Comparison of ENCODE assay signal across 33 cellular contexts in the genomic region with DNA sequence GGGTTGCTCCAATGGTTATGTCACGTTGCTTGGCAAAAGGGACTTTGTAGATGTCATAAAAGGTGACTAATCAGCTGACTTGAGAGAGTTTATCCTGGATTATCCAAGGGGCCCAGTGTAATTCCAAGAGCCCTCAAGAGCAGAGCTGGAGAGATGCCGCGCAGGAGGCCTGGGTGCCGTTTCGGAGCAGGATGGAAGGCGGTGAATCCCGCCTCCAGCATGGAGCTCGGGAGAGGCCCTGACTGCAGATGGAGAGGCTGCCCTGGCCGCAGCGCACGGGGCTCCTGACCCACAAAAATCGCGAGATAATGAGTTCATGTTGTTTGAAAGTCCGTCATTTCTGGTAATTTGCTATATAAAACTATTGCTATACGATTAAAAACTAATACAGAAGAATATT.
"Had no signal": no experiment of that assay in that cellular context is flagged by ENCODE, and none has a peak within 500 bp of the region (broad histone marks: within the 10 kb centered on the region; RNA-seq: fewer than 3 reads in every experiment).

No MANE protein-coding gene starts in this region.

- H3K27ac ChIP-seq: ascending aorta, breast epithelium, cardiac muscle cell, colonic mucosa, epithelial cell of prostate, esophagus squamous epithelium, gastroesophageal sphincter, VCaP had no signal

- H3K27ac Mint-ChIP-seq: activated B cell treated with CpG ODN at 0.5 μM for 24 hours; activated CD8-positive, alpha-beta T cell treated with anti-CD3 and anti-CD28 coated beads for 36 hours; activated naive CD4-positive, alpha-beta T cell treated with anti-CD3 and anti-CD28 coated beads, Interleukin-2, amount 10 ng/mL, durations not matched to agents 7 days and 5 days; activated naive CD4-positive, alpha-beta T cell treated with anti-CD3 and anti-CD28 coated beads, Interleukin-2, amount 50 U/mL, for 72 hours; activated naive CD8-positive, alpha-beta T cell treated with anti-CD3 and anti-CD28 coated beads, Interleukin-2, amount 10 ng/mL, durations not matched to agents 7 days and 5 days; activated T-cell treated with anti-CD3 and anti-CD28 coated beads, Interleukin-2, amount 50 U/mL, for 24 hours; activated T-cell treated with anti-CD3 and anti-CD28 coated beads, Interleukin-2, amount 50 U/mL, for 72 hours; brain had no signal

- H3K27me3 ChIP-seq: ascending aorta, breast epithelium, cardiac muscle cell, colonic mucosa, esophagus squamous epithelium, gastroesophageal sphincter had no signal

- H3K4me1 ChIP-seq: ascending aorta, colonic mucosa had no signal

- ATAC-seq: activated CD4-positive, CD25-positive, alpha-beta regulatory T cell treated with anti-CD3 and anti-CD28 coated beads, Interleukin-2, amount 50 U/mL, for 24 hours; activated CD8-positive, alpha-beta T cell treated with anti-CD3 and anti-CD28 coated beads for 36 hours; activated naive CD4-positive, alpha-beta T cell treated with anti-CD3 and anti-CD28 coated beads, Interleukin-2, amount 50 U/mL, for 72 hours; activated T-cell treated with anti-CD3 and anti-CD28 coated beads, Interleukin-2, amount 50 U/mL, for 72 hours; gastroesophageal sphincter had no signal

- H3K4me3 ChIP-seq: ascending aorta, breast epithelium, cardiac muscle cell, colonic mucosa, esophagus squamous epithelium, gastroesophageal sphincter had no signal

- H3K36me3 Mint-ChIP-seq: activated naive CD4-positive, alpha-beta T cell treated with anti-CD3 and anti-CD28 coated beads, Interleukin-2, amount 10 ng/mL, durations not matched to agents 7 days and 5 days; activated naive CD4-positive, alpha-beta T cell treated with anti-CD3 and anti-CD28 coated beads, Interleukin-2, amount 50 U/mL, for 72 hours; activated naive CD8-positive, alpha-beta T cell treated with anti-CD3 and anti-CD28 coated beads, Interleukin-2, amount 10 ng/mL, durations not matched to agents 7 days and 5 days; brain had no signal

- DNase-seq: activated B cell treated with CpG ODN at 0.5 μM for 24 hours; activated CD4-positive, alpha-beta T cell treated with anti-CD3 and anti-CD28 coated beads for 48 hours; activated CD4-positive, alpha-beta T cell treated with anti-CD3 and anti-CD28 coated beads, Interleukin-2, amount 50 U/mL, for 1 hour; activated CD4-positive, alpha-beta T cell treated with anti-CD3 and anti-CD28 coated beads, Interleukin-2, amount 50 U/mL, for 48 hours; activated CD8-positive, alpha-beta memory T cell treated with anti-CD3 and anti-CD28 coated beads for 24 hours; activated CD8-positive, alpha-beta memory T cell treated with anti-CD3 and anti-CD28 coated beads, Interleukin-2, amount 50 U/mL, for 4 hours; activated CD8-positive, alpha-beta T cell treated with anti-CD3 and anti-CD28 coated beads for 36 hours; activated gamma-delta T cell; activated naive CD4-positive, alpha-beta T cell; activated naive CD4-positive, alpha-beta T cell treated with anti-CD3 and anti-CD28 coated beads, Interleukin-2, amount 10 ng/mL, durations not matched to agents 7 days and 5 days; activated naive CD8-positive, alpha-beta T cell treated with anti-CD3 and anti-CD28 coated beads, Interleukin-2, amount 10 ng/mL, durations not matched to agents 7 days and 5 days; activated T-cell treated with anti-CD3 and anti-CD28 coated beads for 4 hours; activated T-cell treated with anti-CD3 and anti-CD28 coated beads, Interleukin-2, amount 50 U/mL, for 24 hours; activated T-cell treated with anti-CD3 and anti-CD28 coated beads, Interleukin-2, amount 50 U/mL, for 72 hours; central memory CD4-positive, alpha-beta T cell; cerebellar nuclear complex; colonic mucosa; effector CD8-positive, alpha-beta T cell; esophagus squamous epithelium; foreskin melanocyte; T-helper 2 cell had no signal

- H3K9me3 Mint-ChIP-seq: activated B cell treated with CpG ODN at 0.5 μM for 24 hours; activated CD8-positive, alpha-beta T cell treated with anti-CD3 and anti-CD28 coated beads for 36 hours; activated naive CD4-positive, alpha-beta T cell treated with anti-CD3 and anti-CD28 coated beads, Interleukin-2, amount 10 ng/mL, durations not matched to agents 7 days and 5 days; activated naive CD4-positive, alpha-beta T cell treated with anti-CD3 and anti-CD28 coated beads, Interleukin-2, amount 50 U/mL, for 72 hours; activated naive CD8-positive, alpha-beta T cell treated with anti-CD3 and anti-CD28 coated beads, Interleukin-2, amount 10 ng/mL, durations not matched to agents 7 days and 5 days; activated T-cell treated with anti-CD3 and anti-CD28 coated beads, Interleukin-2, amount 50 U/mL, for 24 hours; activated T-cell treated with anti-CD3 and anti-CD28 coated beads, Interleukin-2, amount 50 U/mL, for 72 hours; brain had no signal

- FAIRE-seq: endometrium, endothelial cell of umbilical vein, TTC549 had no signal

- H3K36me3 ChIP-seq: breast epithelium, cardiac muscle cell, colonic mucosa, esophagus squamous epithelium, gastroesophageal sphincter had no signal

- H3K4me3 Mint-ChIP-seq: activated B cell treated with CpG ODN at 0.5 μM for 24 hours; activated CD8-positive, alpha-beta T cell treated with anti-CD3 and anti-CD28 coated beads for 36 hours; activated naive CD4-positive, alpha-beta T cell treated with anti-CD3 and anti-CD28 coated beads, Interleukin-2, amount 10 ng/mL, durations not matched to agents 7 days and 5 days; activated naive CD8-positive, alpha-beta T cell treated with anti-CD3 and anti-CD28 coated beads, Interleukin-2, amount 10 ng/mL, durations not matched to agents 7 days and 5 days; activated T-cell treated with anti-CD3 and anti-CD28 coated beads, Interleukin-2, amount 50 U/mL, for 24 hours; activated T-cell treated with anti-CD3 and anti-CD28 coated beads, Interleukin-2, amount 50 U/mL, for 72 hours; brain had no signal

- H3K4me1 Mint-ChIP-seq: activated naive CD4-positive, alpha-beta T cell treated with anti-CD3 and anti-CD28 coated beads, Interleukin-2, amount 10 ng/mL, durations not matched to agents 7 days and 5 days had no signal

- H3K9me3 ChIP-seq: ascending aorta, breast epithelium, colonic mucosa, esophagus squamous epithelium, gastroesophageal sphincter had no signal

- H3K27me3 Mint-ChIP-seq: activated B cell treated with CpG ODN at 0.5 μM for 24 hours; activated CD8-positive, alpha-beta T cell treated with anti-CD3 and anti-CD28 coated beads for 36 hours; activated T-cell treated with anti-CD3 and anti-CD28 coated beads, Interleukin-2, amount 50 U/mL, for 24 hours had no signal
